ENCODE assay signal across 22 cellular contexts in genomic region chr16:84380405-84380804, GRCh38. TPM values are rescaled to one million over a fixed set of nuclear protein-coding genes. Genes with fewer than 3 reads are reported as not detected.
DNase-seq lines count a peak whose midpoint lies in the region; ATAC-seq, FAIRE-seq and TF ChIP-seq lines count a peak whose summit lies in the region.
"Had no signal": no experiment of that assay in that cellular context is flagged by ENCODE, and none has a peak within 500 bp of the region (broad histone marks: within the 10 kb centered on the region; RNA-seq: fewer than 3 reads in every experiment).

No MANE protein-coding gene starts in this region.

- no TSS peak for BruUV-seq in GM12878 (replicated peaks; lab: Mats Ljungman, UMichigan)

- TF ChIP-seq EP300 in GM12878 (IDR thresholded peaks at IDR 0.05; ENCODE audit: borderline replicate concordance in 1 of 2, control insufficient read depth in 1 of 2, low read depth in 2 of 2, low read length in 2 of 2), result no peak

- no peaks in the 10 kb centered on the region for H3K4me1 ChIP-seq in GM12878 (ENCODE audit: control insufficient read depth, insufficient read depth, low read length)

- no peak overlapping the region for H3K4me2 ChIP-seq in GM12878 (ENCODE audit: control insufficient read depth, insufficient read depth)
- H3K4me2 ChIP-seq: KMS-11 had no signal

- intact Hi-C loops in GM12878 (cut with micrococcal nuclease; ENCODE audit: unreplicated experiment), result no loop called here
- intact Hi-C loops in sciatic nerve (cut with DNase I), result no loop called here

- ATAC-seq in GM12878 (peak; percentile 27; the same call in 1 of the 3 replicates), sciatic nerve (peak; percentile 76), HG02970 (IDR thresholded peaks at IDR 0.05; ENCODE audit: low FRiP score, unreplicated experiment) (no peak), GM18502 (IDR thresholded peaks at IDR 0.05; ENCODE audit: poor library complexity, unreplicated experiment) (no peak)
- ATAC-seq: activated T-helper 17 cell treated with anti-CD3 and anti-CD28 coated beads, Interleukin-2, amount 50 U/mL, for 72 hours; left ventricle myocardium superior; naive thymus-derived CD8-positive, alpha-beta T cell; Right ventricle myocardium inferior had no signal

- in situ Hi-C loops in GM12878 (cut with MboI), result no loop called here

- TF ChIP-seq POLR2A in GM12878 (IDR thresholded peaks at IDR 0.05; ENCODE audit: low read depth, low read length), result no peak

- H3K9me3 ChIP-seq in GM12878 (replicated peaks; ENCODE audit: control insufficient read depth, insufficient read depth, low read length), result peaks cover 2% of the 10 kb centered on the region; the same call in 1 of the 3 replicates

- no peaks in the 10 kb centered on the region for H3K36me3 ChIP-seq in GM12878 (ENCODE audit: control insufficient read depth in 2 of 2, insufficient read depth in 2 of 2, low read length in 1 of 2)

- POLR2A ChIA-PET in GM12878 (lab: Charles Lee), result no interaction called here

- no peaks in the 10 kb centered on the region for H4K20me1 ChIP-seq in GM12878 (ENCODE audit: control insufficient read depth, insufficient read depth)

- H3K4me3 ChIP-seq in GM12878, result no peak overlapping the region

- RAD21 ChIA-PET in GM12878 (lab: Charles Lee; ENCODE audit: unreplicated experiment), result no interaction called here

- FAIRE-seq in GM12878 (lab: Jason Lieb, UNC), result no peak
- FAIRE-seq: astrocyte had no signal

- CTCF ChIA-PET in GM12878 (lab: Yijun Ruan, JAX), result no interaction called here

- H3K27me3 ChIP-seq in GM12878 (replicated peaks in 1 of 2; ENCODE audit: control insufficient read depth in 2 of 2, insufficient read depth in 2 of 2, low read length in 1 of 2), result no peaks in the 10 kb centered on the region

- TF ChIP-seq CTCF in GM12878 (IDR thresholded peaks at IDR 0.05 in 2 of 3, conservative IDR thresholded peaks at IDR 0.05 in 1 of 3; ENCODE audit: control insufficient read depth in 2 of 3, extremely low read depth in 1 of 3, insufficient read depth in 1 of 3, low read depth in 3 of 3, low read length in 3 of 3), result no peak

- SMC1A ChIA-PET in GM12878 (lab: Charles Lee; ENCODE audit: uncharacterized antibody, unreplicated experiment), result no interaction called here

- no peak for TF ChIP-seq RAD21 in GM12878 (IDR thresholded peaks at IDR 0.05; ENCODE audit: insufficient read depth, low read depth, low read length)

- H3K79me2 ChIP-seq in GM12878 (ENCODE audit: control insufficient read depth, insufficient read depth, low read length), result no peaks in the 10 kb centered on the region

- no peak overlapping the region for H3K27ac ChIP-seq in GM12878 (ENCODE audit: control insufficient read depth, insufficient read depth)
- H3K27ac ChIP-seq: 22Rv1, KMS-11 had no signal

- DNase-seq in SIG-M5 treated with dmso at 0.1 percent for 504 hours (lab: John Stamatoyannopoulos, UW; ENCODE audit: unreplicated experiment), result peak; percentile 39
- DNase-seq in SIG-M5 (lab: John Stamatoyannopoulos, UW), result no peak
- DNase-seq in NOMO-1 treated with dmso at 0.1 percent for 144 hours (lab: John Stamatoyannopoulos, UW; ENCODE audit: unreplicated experiment), result peak; percentile 55
- peak; percentile 4 for DNase-seq in GM12878 (ENCODE audit: low read depth, low spot score)
- DNase-seq in sciatic nerve (ENCODE audit: low spot score), result no peak
- DNase-seq in NCI-H187 (lab: John Stamatoyannopoulos, UW), result no peak
- DNase-seq: activated CD4-positive, alpha-beta T cell treated with anti-CD3 and anti-CD28 coated beads, Interleukin-2, amount 50 U/mL, for 4 hours; DMS79 treated with DMSO at 0.1 percent for 48 hours; left ventricle myocardium superior; NCI-H2029; NCI-H748 treated with DMSO at 0.1 percent for 48 hours; substantia nigra had no signal

- WGBS in GM12878 (ENCODE audit: insufficient coverage, insufficient replicate concordance, low lambda C conversion rate, missing lambda C conversion rate), result 5% methylated on average over 8 of the region's 8 CpGs

- no peak overlapping the region for H2AFZ ChIP-seq in GM12878 (ENCODE audit: control insufficient read depth, low read depth, low read length)

- no peak overlapping the region for H3K9ac ChIP-seq in GM12878 (ENCODE audit: control insufficient read depth, insufficient read depth, low read length)
- H3K9ac ChIP-seq: KMS-11 had no signal

TF ChIP-seq in GM12878, 131 proteins besides CTCF, POLR2A, EP300 and RAD21:
- TF ChIP-seq, protein P1, sequence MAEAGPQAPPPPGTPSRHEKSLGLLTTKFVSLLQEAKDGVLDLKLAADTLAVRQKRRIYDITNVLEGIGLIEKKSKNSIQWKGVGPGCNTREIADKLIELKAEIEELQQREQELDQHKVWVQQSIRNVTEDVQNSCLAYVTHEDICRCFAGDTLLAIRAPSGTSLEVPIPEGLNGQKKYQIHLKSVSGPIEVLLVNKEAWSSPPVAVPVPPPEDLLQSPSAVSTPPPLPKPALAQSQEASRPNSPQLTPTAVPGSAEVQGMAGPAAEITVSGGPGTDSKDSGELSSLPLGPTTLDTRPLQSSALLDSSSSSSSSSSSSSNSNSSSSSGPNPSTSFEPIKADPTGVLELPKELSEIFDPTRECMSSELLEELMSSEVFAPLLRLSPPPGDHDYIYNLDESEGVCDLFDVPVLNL (IDR thresholded peaks at IDR 0.05; ENCODE audit: low read depth, low read length), result no peak
- TF ChIP-seq RUNX3 (IDR thresholded peaks at IDR 0.05; ENCODE audit: low read length), result peak; percentile 43; the same call in 1 of the 2 replicates

RNA-seq across cellular contexts. Expression of gene ATP2C2, which starts 12.1 kb away (rescaled TPM):
- not detected in 2 replicates for total RNA-seq in GM12878 (2013; cell fraction: nucleolus; rRNA removed)
- total RNA-seq in GM12878 (2014; rRNA removed) (not detected in 2 replicates), GM12878 (2014; rRNA removed; fragmentation: Illumina TruSeq; extraction: Trizol) (not detected in 2 replicates), GM12878 (2021) (not detected in 2 replicates), sciatic nerve (0.58 TPM)
- not detected for polyA plus RNA-seq in GM12878 (2011; ENCODE audit: low read depth)
- polyA plus RNA-seq in GM12878 (2011; rRNA removed) (not detected in 2 replicates), GM12878 (2014; fragmentation: Illumina TruSeq; extraction: Trizol) (not detected in 2 replicates), GM12878 (2014; fragmentation: Nextera tagmentation; extraction: Ambion mirVana) (under 1 TPM in 1 of 2 experiments, not detected in 1; 0.05 TPM), GM12878 (2014; rRNA removed) (not detected in 2 replicates), GM12878 (2016; fragmentation: Nextera tagmentation; extraction: Ambion mirVana) (under 1 TPM in 1 of 2 experiments, not detected in 1; 0.19 TPM)
- polyA plus RNA-seq in GM12878 (2011; cell fraction: cytosol; rRNA removed), result not detected in 2 replicates
- not detected in 2 replicates for polyA plus RNA-seq in GM12878 (2011; cell fraction: nucleus; rRNA removed)
- 0.07 and 0.14 TPM in 2 replicates for polyA plus RNA-seq in GM12878 (2012)
- 0.15 TPM in 1 of 2 replicates, not detected in the other for polyA minus RNA-seq in GM12878 (2011; rRNA and poly(A)+ RNA removed)
- polyA minus RNA-seq in GM12878 (2011; cell fraction: cytosol; rRNA and poly(A)+ RNA removed), result not detected in 2 replicates
- not detected in 2 replicates for polyA minus RNA-seq in GM12878 (2011; cell fraction: nucleus; rRNA and poly(A)+ RNA removed)
- total RNA-seq: activated T-helper 17 cell treated with anti-CD3 and anti-CD28 coated beads, Interleukin-2, amount 50 U/mL, for 72 hours; dermis microvascular lymphatic vessel endothelial cell; left ventricle myocardium superior; naive thymus-derived CD8-positive, alpha-beta T cell; renal cortical epithelial cell; Right ventricle myocardium inferior had no signal
- polyA plus RNA-seq: naive thymus-derived CD8-positive, alpha-beta T cell had no signal

Comparison
In these comparisons a context has a peak if more than half of its experiments do, and no peak if none do; other contexts are left out.
1. DNase-seq: peak in SIG-M5 treated with dmso at 0.1 percent for 504 hours (single experiment), NOMO-1 treated with dmso at 0.1 percent for 144 hours (single experiment) and GM12878 (single experiment); none in SIG-M5 (single experiment), sciatic nerve (single experiment) and NCI-H187 (0 of 2).
2. ATAC-seq: peak in GM12878 (single experiment) and sciatic nerve (single experiment); none in HG02970 (single experiment) and GM18502 (single experiment).